Comparison of ENCODE assay signal across 22 cellular contexts in the genomic region with DNA sequence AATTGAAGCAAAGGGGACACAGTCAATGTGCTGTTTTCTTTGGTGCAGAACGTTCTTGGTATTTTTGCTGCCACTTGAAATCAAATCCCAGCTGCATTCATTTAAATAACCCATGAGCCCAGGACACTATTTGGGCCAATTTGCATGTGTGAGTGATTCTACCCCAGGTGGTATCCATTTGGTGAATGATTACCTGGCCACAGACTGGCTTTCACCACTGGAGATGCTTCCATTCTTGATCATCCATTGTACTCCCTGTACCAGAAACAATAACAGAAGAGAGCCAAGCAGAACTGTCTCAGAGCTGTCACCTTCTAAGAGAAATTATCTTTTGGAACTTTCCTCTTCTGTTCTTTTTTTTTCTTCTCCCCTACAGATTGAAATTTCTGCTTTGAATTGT.
A peak's percentile ranks its signal among the peaks of the same experiment; 100 is the strongest.
DNase-seq lines count a peak whose midpoint lies in the region; TF ChIP-seq lines count a peak whose summit lies in the region.
"Had no signal": no experiment of that assay in that cellular context is flagged by ENCODE, and none has a peak within 500 bp of the region (broad histone marks: within the 10 kb centered on the region; RNA-seq: fewer than 3 reads in every experiment).

No MANE protein-coding gene starts in this region.

- H3K27me3 Mint-ChIP-seq in neural crest cell (ENCODE audit: low read depth) (peaks cover 21% of the 10 kb centered on the region), chondrocyte (ENCODE audit: low read depth) (no peaks in the 10 kb centered on the region)

- H3K4me3 Mint-ChIP-seq in neural crest cell (no peak overlapping the region), chondrocyte (ENCODE audit: unreplicated experiment) (no peak overlapping the region)

- H3K9ac ChIP-seq in iPS-20b (ENCODE audit: low read depth, low read length) = no peak overlapping the region

- no peak overlapping the region for H3K27ac ChIP-seq in iPS-20b (ENCODE audit: low read length)

- peak; percentile 25 for DNase-seq in NCI-H2107 treated with DMSO at 0.1 percent for 48 hours (lab: John Stamatoyannopoulos, UW; ENCODE audit: unreplicated experiment)
- DNase-seq in NCI-H2107 (lab: John Stamatoyannopoulos, UW) = no peak
- no peak for DNase-seq in neural crest cell (ENCODE audit: low read depth, low spot score)
- no peak for DNase-seq in Ammon's horn (ENCODE audit: low spot score)
- no peak for DNase-seq in chondrocyte (ENCODE audit: low spot score)
- no peak for DNase-seq in NOMO-1 treated with dmso at 0.1 percent for 144 hours (lab: John Stamatoyannopoulos, UW; ENCODE audit: unreplicated experiment)
- DNase-seq: 8988T, ACHN, Calu3, GOT3, HCEC 1CT, IMR-90, KG1, MG63, NCI-H1105 treated with DMSO at 0.1 percent for 48 hours, NCI-H146, NCI-H2029, NCI-H2171 treated with DMSO at 0.1 percent for 48 hours, NCI-H345, NCI-H774, PC-3 had no signal

- H3K36me3 Mint-ChIP-seq in neural crest cell (ENCODE audit: low read depth) (peaks cover 7% of the 10 kb centered on the region), chondrocyte (ENCODE audit: low read depth) (no peaks in the 10 kb centered on the region)

- no peaks in the 10 kb centered on the region for H3K27me3 ChIP-seq in iPS-20b (ENCODE audit: insufficient read depth, low read length)
- H3K27me3 ChIP-seq: MG63 had no signal

- peaks cover 5% of the 10 kb centered on the region for H3K9me3 Mint-ChIP-seq in neural crest cell
- no peaks in the 10 kb centered on the region for H3K9me3 Mint-ChIP-seq in chondrocyte (ENCODE audit: low read depth)

- H3K27ac Mint-ChIP-seq in neural crest cell (ENCODE audit: unreplicated experiment) = peak overlapping the region; percentile 1
- H3K27ac Mint-ChIP-seq in chondrocyte (ENCODE audit: unreplicated experiment) = no peak overlapping the region

- H3K4me3 ChIP-seq in iPS-20b (ENCODE audit: low read length) = peak overlapping the region; percentile 1; the same call in 1 of the 2 replicates
- H3K4me3 ChIP-seq: MG63 had no signal

- TF ChIP-seq CTCF in neural crest cell (conservative IDR thresholded peaks at IDR 0.05) (no peak), chondrocyte (IDR thresholded peaks at IDR 0.05) (no peak)

- H3K36me3 ChIP-seq in iPS-20b (ENCODE audit: insufficient read depth, low read depth, low read length) = no peaks in the 10 kb centered on the region
- H3K36me3 ChIP-seq: MG63 had no signal

- peaks cover 53% of the 10 kb centered on the region for H3K4me1 Mint-ChIP-seq in neural crest cell
- peaks cover 12% of the 10 kb centered on the region for H3K4me1 Mint-ChIP-seq in chondrocyte (ENCODE audit: low read depth)

- H3K4me1 ChIP-seq in iPS-20b (ENCODE audit: insufficient read depth, low read length) = peaks cover 24% of the 10 kb centered on the region

- no peaks in the 10 kb centered on the region for H3K9me3 ChIP-seq in iPS-20b (ENCODE audit: insufficient read depth, low read depth, low read length)
- H3K9me3 ChIP-seq: MG63 had no signal
